ENCODE assay signal across 34 cellular contexts in the genomic region with DNA sequence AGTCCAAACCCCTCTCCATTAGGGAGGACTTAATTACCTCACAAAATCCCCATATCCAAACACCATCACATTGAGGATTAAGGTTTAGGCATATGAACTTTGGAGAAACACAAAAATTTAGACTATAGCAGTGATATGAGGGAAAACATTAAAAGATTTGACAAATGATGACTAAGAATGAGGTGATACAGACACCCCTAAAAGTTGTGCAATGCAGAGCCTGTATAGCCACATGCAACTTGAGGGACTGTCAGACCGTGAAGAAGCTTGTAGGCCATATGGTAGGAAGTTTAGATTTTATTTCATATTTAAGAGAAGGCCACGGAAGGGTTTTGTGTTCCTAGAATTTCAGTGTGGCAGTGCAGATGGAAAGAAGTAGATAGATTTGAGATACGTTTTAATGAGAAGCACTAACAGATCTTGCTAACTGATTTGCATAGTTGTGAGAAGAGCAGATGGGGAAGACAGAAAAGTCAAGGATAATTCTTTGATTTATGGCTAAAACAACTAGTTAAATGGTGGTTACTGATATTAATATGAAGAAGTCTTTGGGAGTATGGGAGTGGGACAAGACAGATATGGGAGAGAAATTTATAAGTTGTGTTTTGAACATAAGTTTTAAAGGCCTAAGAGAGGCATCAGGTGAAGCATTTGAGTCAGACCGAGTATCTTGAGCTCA.
"Had no signal": no experiment of that assay in that cellular context is flagged by ENCODE, and none has a peak within 500 bp of the region (broad histone marks: within the 10 kb centered on the region; RNA-seq: fewer than 3 reads in every experiment).

No MANE protein-coding gene starts in this region.

- H3K27ac ChIP-seq: ascending aorta, breast epithelium, cardiac muscle cell, coronary artery, dorsolateral prefrontal cortex, esophagus muscularis mucosa, foreskin keratinocyte, gastrocnemius medialis, heart left ventricle had no signal

- H3K36me3 Mint-ChIP-seq: activated naive CD4-positive, alpha-beta T cell treated with anti-CD3 and anti-CD28 coated beads, Interleukin-2, amount 10 ng/mL, durations not matched to agents 7 days and 5 days; activated naive CD4-positive, alpha-beta T cell treated with anti-CD3 and anti-CD28 coated beads, Interleukin-2, amount 50 U/mL, for 72 hours; brain had no signal

- H3K4me3 Mint-ChIP-seq: activated CD4-positive, alpha-beta memory T cell treated with anti-CD3 and anti-CD28 coated beads, Interleukin-2, amount 10 ng/mL, durations not matched to agents 7 days and 5 days; activated CD4-positive, alpha-beta T cell treated with anti-CD3 and anti-CD28 coated beads, Interleukin-2, amount 10 ng/mL, durations not matched to agents 7 days and 5 days; activated naive CD4-positive, alpha-beta T cell treated with anti-CD3 and anti-CD28 coated beads, Interleukin-2, amount 10 ng/mL, durations not matched to agents 7 days and 5 days; activated naive CD8-positive, alpha-beta T cell treated with anti-CD3 and anti-CD28 coated beads, Interleukin-2, amount 10 ng/mL, durations not matched to agents 7 days and 5 days; activated T-cell treated with anti-CD3 and anti-CD28 coated beads, Interleukin-2, amount 50 U/mL, for 24 hours; activated T-cell treated with anti-CD3 and anti-CD28 coated beads, Interleukin-2, amount 50 U/mL, for 72 hours; central memory CD8-positive, alpha-beta T cell; dendritic cell treated with granulocyte-macrophage colony-stimulating factor and Interleukin-4, amounts not matched to agents 40 ng/mL and 50 ng/mL, for 4 days; endodermal cell; T-helper 2 cell treated with Interferon-gamma antibody and Interleukin-4, amounts not matched to agents 5 μg/mL and 100 μg/mL, for 36 hours had no signal

- H3K27me3 ChIP-seq: ascending aorta, foreskin keratinocyte had no signal

- H3K27ac Mint-ChIP-seq: activated CD4-positive, alpha-beta memory T cell treated with anti-CD3 and anti-CD28 coated beads, Interleukin-2, amount 10 ng/mL, durations not matched to agents 7 days and 5 days; activated CD4-positive, alpha-beta T cell treated with anti-CD3 and anti-CD28 coated beads, Interleukin-2, amount 10 ng/mL, durations not matched to agents 7 days and 5 days; activated naive CD4-positive, alpha-beta T cell treated with anti-CD3 and anti-CD28 coated beads, Interleukin-2, amount 10 ng/mL, durations not matched to agents 7 days and 5 days; activated naive CD4-positive, alpha-beta T cell treated with anti-CD3 and anti-CD28 coated beads, Interleukin-2, amount 50 U/mL, for 72 hours; activated naive CD8-positive, alpha-beta T cell treated with anti-CD3 and anti-CD28 coated beads, Interleukin-2, amount 10 ng/mL, durations not matched to agents 7 days and 5 days; activated T-cell treated with anti-CD3 and anti-CD28 coated beads, Interleukin-2, amount 50 U/mL, for 24 hours; activated T-cell treated with anti-CD3 and anti-CD28 coated beads, Interleukin-2, amount 50 U/mL, for 72 hours; endodermal cell; T-helper 2 cell treated with Interferon-gamma antibody and Interleukin-4, amounts not matched to agents 5 μg/mL and 100 μg/mL, for 36 hours had no signal

- ATAC-seq: activated naive CD4-positive, alpha-beta T cell treated with anti-CD3 and anti-CD28 coated beads, Interleukin-2, amount 50 U/mL, for 72 hours; activated T-cell treated with anti-CD3 and anti-CD28 coated beads, Interleukin-2, amount 50 U/mL, for 72 hours; foreskin keratinocyte; gastrocnemius medialis; heart left ventricle had no signal

- DNase-seq: activated CD4-positive, alpha-beta memory T cell treated with anti-CD3 and anti-CD28 coated beads, Interleukin-2, amount 10 ng/mL, durations not matched to agents 7 days and 5 days; activated CD4-positive, alpha-beta T cell treated with anti-CD3 and anti-CD28 coated beads for 4 hours; activated CD4-positive, alpha-beta T cell treated with anti-CD3 and anti-CD28 coated beads, Interleukin-2, amount 10 ng/mL, durations not matched to agents 7 days and 5 days; activated CD4-positive, alpha-beta T cell treated with anti-CD3 and anti-CD28 coated beads, Interleukin-2, amount 50 U/mL, for 4 hours; activated CD4-positive, CD25-positive, alpha-beta regulatory T cell; activated CD4-positive, CD25-positive, alpha-beta regulatory T cell treated with anti-CD3 and anti-CD28 coated beads, Interleukin-2, amount 50 U/mL, for 72 hours; activated CD8-positive, alpha-beta memory T cell treated with anti-CD3 and anti-CD28 coated beads, Interleukin-2, amount 50 U/mL, for 48 hours; activated gamma-delta T cell; activated naive CD4-positive, alpha-beta T cell; activated naive CD4-positive, alpha-beta T cell treated with anti-CD3 and anti-CD28 coated beads, Interleukin-2, amount 10 ng/mL, durations not matched to agents 7 days and 5 days; activated naive CD8-positive, alpha-beta T cell treated with anti-CD3 and anti-CD28 coated beads, Interleukin-2, amount 10 ng/mL, durations not matched to agents 7 days and 5 days; activated T-cell treated with anti-CD3 and anti-CD28 coated beads for 4 hours; activated T-cell treated with anti-CD3 and anti-CD28 coated beads, Interleukin-2, amount 50 U/mL, for 24 hours; activated T-cell treated with anti-CD3 and anti-CD28 coated beads, Interleukin-2, amount 50 U/mL, for 72 hours; dorsolateral prefrontal cortex; effector memory CD4-positive, alpha-beta T cell; endodermal cell; erythroblast; foreskin keratinocyte; gastrocnemius medialis; glutamatergic neuron; heart left ventricle; hypothalamus; T1000 had no signal

- H3K9me3 ChIP-seq: ascending aorta, breast epithelium, esophagus muscularis mucosa, gastrocnemius medialis, heart left ventricle had no signal

- H3K9me3 Mint-ChIP-seq: activated CD4-positive, alpha-beta memory T cell treated with anti-CD3 and anti-CD28 coated beads, Interleukin-2, amount 10 ng/mL, durations not matched to agents 7 days and 5 days; activated CD4-positive, alpha-beta T cell treated with anti-CD3 and anti-CD28 coated beads, Interleukin-2, amount 10 ng/mL, durations not matched to agents 7 days and 5 days; activated naive CD4-positive, alpha-beta T cell treated with anti-CD3 and anti-CD28 coated beads, Interleukin-2, amount 10 ng/mL, durations not matched to agents 7 days and 5 days; activated naive CD4-positive, alpha-beta T cell treated with anti-CD3 and anti-CD28 coated beads, Interleukin-2, amount 50 U/mL, for 72 hours; activated naive CD8-positive, alpha-beta T cell treated with anti-CD3 and anti-CD28 coated beads, Interleukin-2, amount 10 ng/mL, durations not matched to agents 7 days and 5 days; activated T-cell treated with anti-CD3 and anti-CD28 coated beads, Interleukin-2, amount 50 U/mL, for 24 hours; central memory CD8-positive, alpha-beta T cell; dendritic cell treated with granulocyte-macrophage colony-stimulating factor and Interleukin-4, amounts not matched to agents 40 ng/mL and 50 ng/mL, for 4 days; endodermal cell; T-helper 2 cell treated with Interferon-gamma antibody and Interleukin-4, amounts not matched to agents 5 μg/mL and 100 μg/mL, for 36 hours had no signal
